18 cellular contexts compared by ENCODE assay signal in the genomic region with DNA sequence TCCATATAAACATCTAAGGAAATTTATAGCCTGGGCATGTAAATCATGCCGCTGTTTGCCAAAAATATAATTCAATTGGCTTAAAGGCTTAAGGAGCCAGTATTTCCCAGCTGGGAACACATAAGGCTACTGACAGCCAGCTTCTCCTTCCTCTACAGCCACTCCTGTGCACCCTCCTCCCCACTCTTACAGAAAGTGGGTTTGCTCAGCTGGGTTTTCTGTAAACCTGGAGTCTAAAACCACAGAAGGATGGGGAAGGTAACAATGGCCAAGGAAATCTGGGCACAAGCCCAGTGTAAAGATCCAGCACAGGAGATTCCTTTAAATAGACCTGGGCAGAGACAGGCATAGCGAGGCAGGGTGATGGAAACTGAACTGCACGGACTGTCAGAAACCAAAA. TPM values are rescaled to one million over a fixed set of nuclear protein-coding genes. Genes with fewer than 3 reads are reported as not detected.
DNase-seq lines count a peak whose midpoint lies in the region; ATAC-seq, FAIRE-seq and TF ChIP-seq lines count a peak whose summit lies in the region.
"Had no signal": no experiment of that assay in that cellular context is flagged by ENCODE, and none has a peak within 500 bp of the region (broad histone marks: within the 10 kb centered on the region; RNA-seq: fewer than 3 reads in every experiment).

No MANE protein-coding gene starts in this region.

- TF ChIP-seq POLR2A in heart left ventricle (IDR thresholded peaks at IDR 0.05), result no peak

- H3K27me3 ChIP-seq in heart left ventricle (no peaks in the 10 kb centered on the region), lung (ENCODE audit: control insufficient read depth, insufficient read depth) (no peaks in the 10 kb centered on the region)

- intact Hi-C loops in heart left ventricle (cut with DNase I), result loop anchor here in 1 of 10 donors (10.0 kb wide), 1 partner anchor 162 kb away; the partner anchor contains the start of genes CASP3 and PRIMPOL
- intact Hi-C loops in cardiac septum (cut with DNase I), result loop anchor here (5.0 kb wide), 2 partner anchors 160 to 305 kb away; partner anchors contain the start of genes CASP3 and PRIMPOL

- H3K27ac ChIP-seq in heart left ventricle (peak overlapping the region in 11 of 12 donors; percentile 58 to 94 (median 83)), lung (ENCODE audit: low read depth in 1 of 2, low read length in 1 of 2) (peak overlapping the region; percentile 64 to 72)

- H3K4me1 ChIP-seq in heart left ventricle (peaks cover 8 to 84% (median 51%) of the 10 kb centered on the region in 12 donors), lung (ENCODE audit: control insufficient read depth in 2 of 2, insufficient read depth in 2 of 2, low read length in 2 of 2) (peaks cover 9 to 26% of the 10 kb centered on the region in 2 donors)

- ATAC-seq in heart left ventricle, result peak in 1 of 4 donors; percentile 17
- ATAC-seq in lung (ENCODE audit: insufficient read depth, low FRiP score), result no peak
- ATAC-seq in GM19452 (IDR thresholded peaks at IDR 0.05; ENCODE audit: unreplicated experiment), result no peak
- ATAC-seq: activated naive CD8-positive, alpha-beta T cell treated with anti-CD3 and anti-CD28 coated beads, Interleukin-2, amount 50 U/mL, for 24 hours had no signal

- H3K36me3 ChIP-seq in heart left ventricle (peaks cover 0 to 12% (median 0%) of the 10 kb centered on the region in 9 donors), lung (ENCODE audit: control insufficient read depth in 2 of 2, insufficient read depth in 2 of 2, low read length in 2 of 2) (peaks cover 0 to 2% of the 10 kb centered on the region in 2 donors)

- H3K4me3 ChIP-seq in heart left ventricle (peak overlapping the region in 1 of 12 donors; percentile 34), lung (no peak overlapping the region)
- H3K4me3 ChIP-seq: skin epidermis had no signal

- no peak for DNase-seq in heart left ventricle
- DNase-seq in cardiac septum (ENCODE audit: low spot score), result no peak
- DNase-seq in cerebellar cortex (ENCODE audit: low spot score), result peak; percentile 21
- no peak for DNase-seq in lung (ENCODE audit: low spot score)
- DNase-seq in occipital lobe (lab: John Stamatoyannopoulos, UW), result no peak
- DNase-seq in D721Med (ENCODE audit: insufficient read length, low spot score), result no peak
- no peak for DNase-seq in NCI-H510A (lab: John Stamatoyannopoulos, UW)
- DNase-seq: activated CD4-positive, alpha-beta memory T cell treated with anti-CD3 and anti-CD28 coated beads, Interleukin-2, amount 10 ng/mL, durations not matched to agents 7 days and 5 days; activated naive CD8-positive, alpha-beta T cell treated with anti-CD3 and anti-CD28 coated beads, Interleukin-2, amount 50 U/mL, for 24 hours; activated T-cell treated with anti-CD3 and anti-CD28 coated beads, Interleukin-2, amount 50 U/mL, for 48 hours; Kasumi-1; NCI-H146; NCI-H446; stimulated activated CD4-positive, alpha-beta T cell treated with anti-CD3 and anti-CD28 coated beads, Interleukin-4, amount 100 ng/mL, for 4 hours; SW 1271 had no signal

- WGBS in heart left ventricle, 4 donors, result 59 to 72% (median 67%) methylated on average over 3 of the region's 3 CpGs
- WGBS in lung, 2 donors, result 79 to 91% methylated on average over 3 of the region's 3 CpGs

- FAIRE-seq in D721Med (lab: Jason Lieb, UNC), result no peak
- FAIRE-seq: H1 had no signal

- H3K9me3 ChIP-seq in heart left ventricle, result no peaks in the 10 kb centered on the region
- no peaks in the 10 kb centered on the region for H3K9me3 ChIP-seq in lung (ENCODE audit: control insufficient read depth in 2 of 2, insufficient read depth in 1 of 2, low read length in 1 of 2)

- TF ChIP-seq CTCF in heart left ventricle (IDR thresholded peaks at IDR 0.05) (no peak), lung (IDR thresholded peaks at IDR 0.05; ENCODE audit: control extremely low read depth, extremely low read depth) (no peak), D721Med (IDR thresholded peaks at IDR 0.05; ENCODE audit: insufficient read depth, missing control alignments) (no peak)

RNA-seq across cellular contexts. Expression of gene ACSL1, which starts 18.5 kb away (rescaled TPM):
- total RNA-seq in heart left ventricle, result 100 to 1,000 TPM; 171 to 603 (median 266) TPM
- polyA plus RNA-seq in heart left ventricle, result 100 to 1,000 TPM; 236 to 301 TPM
- 98.6 TPM for total RNA-seq in cardiac septum
- total RNA-seq in lung, result 100 to 1,000 TPM in 1 of 2 donors, 10 to 100 TPM in 1; 89.5 to 242 TPM
- polyA plus RNA-seq in lung, result 100 to 1,000 TPM; 134 to 731 TPM
- 31.4 TPM for total RNA-seq in occipital lobe
